26 cellular contexts compared by ENCODE assay signal in the genomic region with DNA sequence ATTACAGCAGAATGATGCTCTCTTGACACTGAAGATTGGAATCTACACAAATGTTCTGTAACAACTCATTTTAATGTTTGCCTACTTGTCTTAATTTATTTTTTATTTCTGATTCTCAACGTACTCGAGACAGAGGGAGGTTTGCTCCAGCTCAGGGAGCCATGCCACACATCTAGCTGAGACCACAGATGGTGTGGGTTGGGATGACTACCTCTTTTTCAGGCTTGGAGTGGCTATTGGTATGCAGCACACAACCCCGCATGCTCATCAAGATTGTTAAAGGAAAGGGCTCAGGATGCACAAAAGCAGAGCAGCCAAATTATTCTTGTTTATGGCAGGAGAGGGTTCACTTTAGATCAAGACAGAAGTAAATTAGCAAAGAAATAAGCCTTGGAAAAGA.
"Had no signal": no experiment of that assay in that cellular context is flagged by ENCODE, and none has a peak within 500 bp of the region (broad histone marks: within the 10 kb centered on the region; RNA-seq: fewer than 3 reads in every experiment).

No MANE protein-coding gene starts in this region.

- DNase-seq: activated B cell treated with CpG ODN at 0.5 μM for 24 hours; activated CD4-positive, alpha-beta memory T cell treated with anti-CD3 and anti-CD28 coated beads for 36 hours; activated CD4-positive, alpha-beta T cell treated with anti-CD3 and anti-CD28 coated beads for 4 hours; activated CD4-positive, alpha-beta T cell treated with anti-CD3 and anti-CD28 coated beads, Interleukin-2, amount 10 ng/mL, durations not matched to agents 24 days and 14 days; activated CD4-positive, alpha-beta T cell treated with anti-CD3 and anti-CD28 coated beads, Interleukin-2, amount 50 U/mL, for 1 hour; activated CD4-positive, alpha-beta T cell treated with anti-CD3 and anti-CD28 coated beads, Interleukin-2, amount 50 U/mL, for 4 hours; activated CD4-positive, CD25-positive, alpha-beta regulatory T cell treated with anti-CD3 and anti-CD28 coated beads, Interleukin-2, amount 50 U/mL, for 72 hours; activated CD8-positive, alpha-beta memory T cell treated with anti-CD3 and anti-CD28 coated beads, Interleukin-2, amount 50 U/mL, for 4 hours; activated CD8-positive, alpha-beta T cell treated with anti-CD3 and anti-CD28 coated beads for 36 hours; activated effector memory CD4-positive, alpha-beta T cell treated with anti-CD3 and anti-CD28 coated beads, Interleukin-2, amount 50 U/mL, for 16 hours; activated gamma-delta T cell treated with Interleukin-2 at 50 U/mL for 16 hours; activated naive CD4-positive, alpha-beta T cell; activated naive CD4-positive, alpha-beta T cell treated with anti-CD3 and anti-CD28 coated beads, Interleukin-2, amount 10 ng/mL, durations not matched to agents 7 days and 5 days; activated naive CD8-positive, alpha-beta T cell treated with anti-CD3 and anti-CD28 coated beads, Interleukin-2, amount 10 ng/mL, durations not matched to agents 7 days and 5 days; activated naive CD8-positive, alpha-beta T cell treated with anti-CD3 and anti-CD28 coated beads, Interleukin-2, amount 50 U/mL, for 24 hours; activated T-cell treated with anti-CD3 and anti-CD28 coated beads for 4 hours; activated T-cell treated with anti-CD3 and anti-CD28 coated beads, Interleukin-2, amount 50 U/mL, for 1 hour; activated T-cell treated with anti-CD3 and anti-CD28 coated beads, Interleukin-2, amount 50 U/mL, for 4 hours; activated T-cell treated with anti-CD3 and anti-CD28 coated beads, Interleukin-2, amount 50 U/mL, for 72 hours; aorta; body of pancreas; brain microvascular endothelial cell; central memory CD4-positive, alpha-beta T cell; T-helper 1 cell; T-helper 2 cell; T-helper 9 cell had no signal
